In the genomic region with DNA sequence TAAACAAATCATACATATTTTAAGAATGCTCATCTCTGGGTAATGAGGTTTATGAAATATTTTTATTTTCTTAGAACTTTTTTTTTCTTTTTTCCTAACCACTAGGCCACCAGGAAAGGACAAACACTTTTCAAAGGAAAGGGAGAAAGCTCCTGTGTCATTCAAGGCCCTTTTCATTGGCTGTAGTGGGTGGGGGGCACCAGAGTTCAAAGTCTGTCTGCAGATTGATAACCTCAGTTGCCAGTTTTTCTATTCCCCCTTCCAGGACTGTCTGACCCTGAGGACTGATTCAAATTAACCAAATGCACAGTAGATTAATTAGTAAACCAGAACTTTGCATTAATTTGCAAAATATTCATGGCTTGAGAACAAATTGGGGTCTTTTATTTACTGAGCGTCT, we compare ENCODE assay signal across 11 cellular contexts.
DNase-seq lines count a peak whose midpoint lies in the region; ATAC-seq, FAIRE-seq and TF ChIP-seq lines count a peak whose summit lies in the region.
"Had no signal": no experiment of that assay in that cellular context is flagged by ENCODE, and none has a peak within 500 bp of the region (broad histone marks: within the 10 kb centered on the region; RNA-seq: fewer than 3 reads in every experiment).

No MANE protein-coding gene starts in this region.

- peak overlapping the region; percentile 74 for H3K9ac ChIP-seq in mesenchymal stem cell (ENCODE audit: low read length)

- H3K4me3 ChIP-seq in ascending aorta (no peak overlapping the region), mesenchymal stem cell (ENCODE audit: insufficient read depth in 1 of 2, low read depth in 1 of 2, low read length in 2 of 2) (no peak overlapping the region), stomach (no peak overlapping the region), pancreas (no peak overlapping the region)

- no peak overlapping the region for H2AFZ ChIP-seq in mesenchymal stem cell (ENCODE audit: low read depth, low read length)

- H2AK5ac ChIP-seq in mesenchymal stem cell (ENCODE audit: low read length, severe bottlenecking): peak overlapping the region; percentile 84

- no peak overlapping the region for H3K4me2 ChIP-seq in mesenchymal stem cell (ENCODE audit: low read length, poor library complexity, severe bottlenecking)

- WGBS in mesenchymal stem cell: no CpG with 5 or more reads among the region's 1 CpG
- WGBS in stomach, 5 donors: 32 to 50% (median 35%) methylated on average over 1 of the region's 1 CpG
- WGBS in pancreas, 2 donors: 42 to 67% methylated on average over 1 of the region's 1 CpG

- H4K91ac ChIP-seq in mesenchymal stem cell (ENCODE audit: low read length): no peak overlapping the region

- no peaks in the 10 kb centered on the region for H3K9me3 Mint-ChIP-seq in HFFc6

- H3K4me3 Mint-ChIP-seq in HFFc6: peak overlapping the region; percentile 10

- H2BK120ac ChIP-seq in mesenchymal stem cell (ENCODE audit: low read depth, low read length): peak overlapping the region; percentile 98

- FAIRE-seq in pancreas (lab: Jason Lieb, UNC): no peak

- intact Hi-C loops in ascending aorta (cut with DNase I): loop anchor here (2.0 to 5.0 kb wide), 3 partner anchors 75 to 245 kb away; a partner anchor contains a TSS
- intact Hi-C loops in stomach (cut with DNase I; ENCODE audit: low total_unique reads): no loop called here
- intact Hi-C loops in pancreas (cut with DNase I): no loop called here

- ATAC-seq in pancreas: no peak
- no peak for ATAC-seq in GM19467 (IDR thresholded peaks at IDR 0.05; ENCODE audit: unreplicated experiment)
- ATAC-seq: left colon had no signal

- no peak overlapping the region for H3K14ac ChIP-seq in mesenchymal stem cell (ENCODE audit: low read length in 2 of 2)

- no peak overlapping the region for H3K23ac ChIP-seq in mesenchymal stem cell (ENCODE audit: low read length in 2 of 2)

- no peaks in the 10 kb centered on the region for H3K9me3 ChIP-seq in ascending aorta
- H3K9me3 ChIP-seq in mesenchymal stem cell (ENCODE audit: control insufficient read depth, low read length): no peaks in the 10 kb centered on the region
- no peaks in the 10 kb centered on the region for H3K9me3 ChIP-seq in stomach
- no peaks in the 10 kb centered on the region for H3K9me3 ChIP-seq in pancreas

- H3K36me3 Mint-ChIP-seq in HFFc6 (ENCODE audit: low read depth): peaks cover 6% of the 10 kb centered on the region

- DNase-seq in HFFc6 (no peak), ascending aorta (ENCODE audit: low spot score in 2 of 2) (no peak), mesenchymal stem cell (no peak), stomach (no peak), pancreas (no peak), NCI-H526 (lab: John Stamatoyannopoulos, UW) (no peak)
- DNase-seq: activated CD4-positive, alpha-beta T cell treated with anti-CD3 and anti-CD28 coated beads for 48 hours; stimulated activated CD4-positive, alpha-beta T cell treated with anti-CD3 and anti-CD28 coated beads, Interleukin-2, amount 100 ng/mL, for 48 hours; T-helper 1 cell had no signal

- peak overlapping the region in 1 of 2 experiments; percentile 75 for H3K18ac ChIP-seq in mesenchymal stem cell (ENCODE audit: low read depth in 1 of 2, low read length in 2 of 2)

- TF ChIP-seq CTCF in HFFc6 (IDR thresholded peaks at IDR 0.05) (no peak), ascending aorta (IDR thresholded peaks at IDR 0.05) (no peak), stomach (IDR thresholded peaks at IDR 0.05) (no peak), pancreas (IDR thresholded peaks at IDR 0.05) (no peak)

- no peak for TF ChIP-seq EP300 in stomach (IDR thresholded peaks at IDR 0.05)

- peak overlapping the region; percentile 92 for H3K27ac Mint-ChIP-seq in HFFc6

- no peak overlapping the region for H4K8ac ChIP-seq in mesenchymal stem cell (ENCODE audit: low read length)

- H3K27me3 ChIP-seq in ascending aorta (no peaks in the 10 kb centered on the region), mesenchymal stem cell (ENCODE audit: control insufficient read depth in 1 of 2, insufficient read depth in 1 of 2, low read length in 2 of 2) (no peaks in the 10 kb centered on the region), stomach (no peaks in the 10 kb centered on the region), pancreas (no peaks in the 10 kb centered on the region)

- no peak overlapping the region for H3K4ac ChIP-seq in mesenchymal stem cell (ENCODE audit: low read depth in 1 of 2, low read length in 2 of 2)

- peak overlapping the region in 1 of 2 experiments; percentile 96 for H2BK12ac ChIP-seq in mesenchymal stem cell (ENCODE audit: low read length in 2 of 2)

- H3K4me1 Mint-ChIP-seq in HFFc6 (ENCODE audit: low read depth): peaks cover 77% of the 10 kb centered on the region

- H3K36me3 ChIP-seq in ascending aorta (peaks cover 9 to 10% of the 10 kb centered on the region in 2 donors), mesenchymal stem cell (ENCODE audit: control insufficient read depth in 1 of 2, insufficient read depth in 2 of 2, low read depth in 1 of 2, low read length in 2 of 2) (peaks cover 3 to 8% of the 10 kb centered on the region in 2 experiments), stomach (peaks cover 0 to 25% (median 12%) of the 10 kb centered on the region in 4 donors), pancreas (no peaks in the 10 kb centered on the region)

- peak overlapping the region; percentile 94 for H3K27ac ChIP-seq in ascending aorta
- peak overlapping the region; percentile 85 for H3K27ac ChIP-seq in mesenchymal stem cell (ENCODE audit: low read length, poor library complexity, severe bottlenecking)
- peak overlapping the region in 4 of 5 donors; percentile 65 to 78 (median 72) for H3K27ac ChIP-seq in stomach
- H3K27ac ChIP-seq in pancreas: no peak overlapping the region

- peaks cover 3% of the 10 kb centered on the region for H3K79me1 ChIP-seq in mesenchymal stem cell (replicated peaks; ENCODE audit: low read length, poor library complexity, severe bottlenecking)

- H3K4me1 ChIP-seq in ascending aorta: peaks cover 16 to 39% of the 10 kb centered on the region in 2 donors
- H3K4me1 ChIP-seq in mesenchymal stem cell (ENCODE audit: control insufficient read depth, insufficient read depth, low read depth, low read length): peaks cover 24% of the 10 kb centered on the region
- peaks cover 7 to 58% (median 34%) of the 10 kb centered on the region in 4 donors for H3K4me1 ChIP-seq in stomach
- no peaks in the 10 kb centered on the region for H3K4me1 ChIP-seq in pancreas

- no peak overlapping the region for H2BK5ac ChIP-seq in mesenchymal stem cell (ENCODE audit: low read depth, low read length, poor library complexity, severe bottlenecking)

- H3K27me3 Mint-ChIP-seq in HFFc6 (ENCODE audit: insufficient read depth): peaks cover 1% of the 10 kb centered on the region; the same call in 1 of the 2 replicates

- H2BK15ac ChIP-seq in mesenchymal stem cell (ENCODE audit: low read depth, poor library complexity, severe bottlenecking): no peak overlapping the region

- no peak for TF ChIP-seq POLR2A in stomach (IDR thresholded peaks at IDR 0.05)

Comparison
In these comparisons a context has a peak if more than half of its experiments do, and no peak if none do; other contexts are left out.
1. H3K27ac ChIP-seq: peak in ascending aorta (2 of 2), mesenchymal stem cell (single experiment) and stomach (4 of 5); none in pancreas (0 of 4).